ENCODE assay signal across 9 cellular contexts in the genomic region with DNA sequence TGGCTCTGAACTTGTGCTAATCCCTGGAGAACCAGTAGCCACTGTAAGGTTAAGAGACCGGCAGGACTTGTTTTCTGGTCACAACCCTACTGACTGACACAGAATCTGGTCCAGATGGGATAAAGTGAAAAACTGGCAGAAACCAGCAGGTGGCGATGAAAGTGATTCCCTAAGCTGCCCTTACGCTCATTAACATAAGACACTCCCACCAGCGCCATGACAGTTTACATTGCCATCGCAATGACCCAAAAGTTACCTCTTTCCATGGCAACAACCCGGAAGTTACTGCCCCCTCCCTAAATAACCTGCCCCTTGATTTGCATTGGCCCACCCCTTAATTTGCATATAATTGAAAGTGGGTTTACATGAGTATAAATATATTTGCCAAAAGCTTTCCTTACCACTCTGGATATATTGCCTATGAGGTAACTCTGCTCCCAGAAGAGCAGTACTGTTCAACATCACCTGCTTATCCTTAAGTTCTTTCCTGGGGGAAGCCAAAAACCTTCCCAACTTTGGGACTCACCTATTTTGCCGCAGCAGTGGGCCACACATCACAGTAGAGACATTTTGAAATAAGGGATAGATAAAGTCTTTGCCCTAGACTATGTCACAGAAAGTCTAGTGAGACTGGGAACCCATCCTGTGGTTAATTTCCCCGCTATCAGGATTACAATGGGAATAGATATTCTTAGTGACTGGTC. TPM values are rescaled to one million over a fixed set of nuclear protein-coding genes. Genes with fewer than 3 reads are reported as not detected.
DNase-seq lines count a peak whose midpoint lies in the region; ATAC-seq and TF ChIP-seq lines count a peak whose summit lies in the region.
"Had no signal": no experiment of that assay in that cellular context is flagged by ENCODE, and none has a peak within 500 bp of the region (broad histone marks: within the 10 kb centered on the region; RNA-seq: fewer than 3 reads in every experiment).

No MANE protein-coding gene starts in this region.

- H3K4me1 ChIP-seq in lower lobe of right lung = no peaks in the 10 kb centered on the region

- peak; percentile 51 to 56 for ATAC-seq in lower lobe of right lung
- no peak for ATAC-seq in GM18505 (IDR thresholded peaks at IDR 0.05; ENCODE audit: unreplicated experiment)

- no peak for TF ChIP-seq POLR2A in GM18505 (IDR thresholded peaks at IDR 0.05; ENCODE audit: borderline replicate concordance, extremely low read depth, insufficient read depth, insufficient read length)

- no peaks in the 10 kb centered on the region for H3K9me3 ChIP-seq in lower lobe of right lung

- no peaks in the 10 kb centered on the region for H3K27me3 ChIP-seq in lower lobe of right lung (ENCODE audit: low read depth)

- intact Hi-C loops in lower lobe of right lung (cut with DNase I) = no loop called here

- in situ Hi-C loops in ACHN (cut with HindIII; ENCODE audit: low pct_ligation_motif_present, low pct_unique_long_range_greater_than_20kb, low sequenced_read_pairs) = no loop called here

- H3K27ac ChIP-seq in lower lobe of right lung = no peak overlapping the region
- H3K27ac ChIP-seq: HL-60 had no signal

- no peak overlapping the region for H3K4me3 ChIP-seq in GM12875 (ENCODE audit: low read depth, low read length)
- no peak overlapping the region for H3K4me3 ChIP-seq in lower lobe of right lung

- H3K36me3 ChIP-seq in lower lobe of right lung = no peaks in the 10 kb centered on the region

- TF ChIP-seq CTCF in GM12875 (IDR thresholded peaks at IDR 0.05; ENCODE audit: borderline replicate concordance, insufficient read depth, low read depth, low read length) (peak; percentile 51), lower lobe of right lung (IDR thresholded peaks at IDR 0.05) (peak; percentile 24), GM20000 (IDR thresholded peaks at IDR 0.05; ENCODE audit: extremely low read depth, missing control alignments) (no peak)

- DNase-seq in ACHN = peak; percentile 87
- DNase-seq in NCI-H526 treated with DMSO at 0.1 percent for 48 hours (lab: John Stamatoyannopoulos, UW) = peak; percentile 13
- DNase-seq in astrocyte of the hippocampus (ENCODE audit: low read depth, low spot score) = peak; percentile 43
- no peak for DNase-seq in lower lobe of right lung
- DNase-seq in GM20000 (ENCODE audit: low spot score) = no peak
- no peak for DNase-seq in T1000 (lab: John Stamatoyannopoulos, UW)

RNA-seq across cellular contexts. Expression of a gene that starts 35.8 kb away (rescaled TPM):
- 57.3 TPM for total RNA-seq in lower lobe of right lung

Comparison
In these comparisons a context has a peak if more than half of its experiments do, and no peak if none do; other contexts are left out.
1. DNase-seq: peak in ACHN (single experiment), NCI-H526 treated with DMSO at 0.1 percent for 48 hours (single experiment) and astrocyte of the hippocampus (single experiment); none in lower lobe of right lung (single experiment), GM20000 (single experiment) and T1000 (single experiment).